In genomic region chr12:6697584-6698351, GRCh38 we compare ENCODE assay signal across 9 cellular contexts. TPM values are rescaled to one million over a fixed set of nuclear protein-coding genes. Genes with fewer than 3 reads are reported as not detected.
DNase-seq lines count a peak whose midpoint lies in the region; ATAC-seq and TF ChIP-seq lines count a peak whose summit lies in the region.
"Had no signal": no experiment of that assay in that cellular context is flagged by ENCODE, and none has a peak within 500 bp of the region (broad histone marks: within the 10 kb centered on the region; RNA-seq: fewer than 3 reads in every experiment).

No MANE protein-coding gene starts in this region.

- no peaks in the 10 kb centered on the region for H3K9me3 ChIP-seq in AG04450 (ENCODE audit: control insufficient read depth, insufficient read depth, low read length)

- no peak overlapping the region for H3K4me2 ChIP-seq in mesendoderm (ENCODE audit: low read length)

- H2BK15ac ChIP-seq in mesendoderm (replicated peaks; ENCODE audit: low read depth): no peak overlapping the region

- H3K36me3 Mint-ChIP-seq in brain: peaks cover 7% of the 10 kb centered on the region

- H3K27me3 Mint-ChIP-seq in brain: peaks cover 20% of the 10 kb centered on the region

- peak overlapping the region; percentile 80 to 99 (median 95) for H3K27ac Mint-ChIP-seq in brain

- H3K9me3 Mint-ChIP-seq in brain: no peaks in the 10 kb centered on the region
- H3K9me3 Mint-ChIP-seq: memory B cell had no signal

- H3K79me2 ChIP-seq in mesendoderm (ENCODE audit: control insufficient read depth, insufficient read depth, low read length): no peaks in the 10 kb centered on the region

- peak; percentile 71 for TF ChIP-seq CTCF in AG04450 (IDR thresholded peaks at IDR 0.05; ENCODE audit: low read depth, low read length)
- peak; percentile 60 to 68 for TF ChIP-seq CTCF in brain (conservative IDR thresholded peaks at IDR 0.05)

- H3K79me1 ChIP-seq in mesendoderm (ENCODE audit: low read length): no peaks in the 10 kb centered on the region

- no peak overlapping the region for H2BK120ac ChIP-seq in mesendoderm (ENCODE audit: low read depth, low read length)

- ATAC-seq in GM18520 (IDR thresholded peaks at IDR 0.05; ENCODE audit: unreplicated experiment) (no peak), GM21576 (IDR thresholded peaks at IDR 0.05; ENCODE audit: unreplicated experiment) (no peak)

- WGBS in mesendoderm (ENCODE audit: extremely low coverage, insufficient coverage, low lambda C conversion rate): no CpG with 5 or more reads among the region's 17 CpGs

- no peak overlapping the region for H4K8ac ChIP-seq in mesendoderm (ENCODE audit: low read depth, low read length)

- peaks cover 2% of the 10 kb centered on the region for H3K27me3 ChIP-seq in AG04450 (ENCODE audit: control insufficient read depth, insufficient read depth, low read length)
- H3K27me3 ChIP-seq in mesendoderm (ENCODE audit: insufficient read depth, low read length, poor library complexity): peaks cover 6% of the 10 kb centered on the region

- no peak overlapping the region for H3K27ac ChIP-seq in AG04450 (ENCODE audit: low read depth, low read length)
- H3K27ac ChIP-seq in mesendoderm (ENCODE audit: low read depth, low read length): no peak overlapping the region

- H3K36me3 ChIP-seq in mesendoderm (ENCODE audit: control insufficient read depth, insufficient read depth, low read length): no peaks in the 10 kb centered on the region

- peak overlapping the region; percentile 7 for H3K18ac ChIP-seq in mesendoderm (ENCODE audit: low read length)

- peak overlapping the region; percentile 21 for H3K9ac ChIP-seq in mesendoderm (ENCODE audit: low read length)

- H3K23ac ChIP-seq in mesendoderm (ENCODE audit: low read length): no peak overlapping the region

- POLR2A ChIA-PET in AG04450 (lab: Yijun Ruan, JAX): interaction anchor here (1.2 to 1.5 kb wide), 2 partner anchors 8 to 26 kb away, joined by 5 to 10 read pairs; partner anchors contain the start of genes COPS7A and ZNF384

- no peak overlapping the region for H2BK5ac ChIP-seq in mesendoderm (ENCODE audit: low read length)

- H3K4me1 ChIP-seq in mesendoderm (ENCODE audit: control insufficient read depth, low read depth, low read length): peaks cover 5% of the 10 kb centered on the region

- H3K56ac ChIP-seq in mesendoderm (ENCODE audit: low read length): peak overlapping the region; percentile 52

- CTCF ChIA-PET in AG04450 (lab: Charles Lee): interaction anchor here (0.5 to 2.6 kb wide), 6 partner anchors 8 to 144 kb away, joined by 3 to 12 read pairs (median 4); partner anchors contain the start of genes MLF2 and ZNF384

- H3K4me3 Mint-ChIP-seq in brain: peak overlapping the region; percentile 85 to 98 (median 90)
- H3K4me3 Mint-ChIP-seq: memory B cell had no signal

- DNase-seq in AG04450 (ENCODE audit: low read depth, low spot score) (peak; percentile 13), EL (peak; percentile 80), NCI-H2171 (lab: John Stamatoyannopoulos, UW) (peak; percentile 82), mesendoderm (peak; percentile 88), activated gamma-delta T cell (lab: John Stamatoyannopoulos, UW) (no peak)

- H2AK5ac ChIP-seq in mesendoderm (ENCODE audit: low read length): no peak overlapping the region

- H3K4me1 Mint-ChIP-seq in brain: peaks cover 53% of the 10 kb centered on the region

- no peak overlapping the region for H4K5ac ChIP-seq in mesendoderm (ENCODE audit: low read length)

- H3K4me3 ChIP-seq in AG04450 (ENCODE audit: low read depth, low read length) (no peak overlapping the region), mesendoderm (ENCODE audit: low read length) (no peak overlapping the region)

- H3K4ac ChIP-seq in mesendoderm (ENCODE audit: low read depth, low read length): no peak overlapping the region

RNA-seq across cellular contexts. Expression of gene PIANP, which starts 2.8 kb away (rescaled TPM):
- polyA plus RNA-seq in AG04450 (2011; rRNA removed): 1.2 and 2.2 TPM in 2 replicates
- 1.7 and 1.8 TPM in 2 replicates for polyA minus RNA-seq in AG04450 (2011; rRNA and poly(A)+ RNA removed)
- polyA plus RNA-seq in brain (ENCODE audit: insufficient read depth, low read depth, low replicate concordance): 63.9 TPM
- 2.7 TPM for polyA plus RNA-seq in mesendoderm (2013, experiment 1 of 2)
- 2.8 TPM for polyA plus RNA-seq in mesendoderm (2013, experiment 2 of 2)

RNA-seq across cellular contexts. Expression of gene ZNF384, which starts 8.6 kb away (rescaled TPM):
- polyA plus RNA-seq in AG04450 (2011; rRNA removed): 39.3 and 44.3 TPM in 2 replicates
- 71.3 and 75.7 TPM in 2 replicates for polyA minus RNA-seq in AG04450 (2011; rRNA and poly(A)+ RNA removed)
- polyA plus RNA-seq in brain (ENCODE audit: insufficient read depth, low read depth, low replicate concordance): 44.3 TPM
- polyA plus RNA-seq in mesendoderm (2013, experiment 1 of 2): 57.5 TPM
- 61.4 TPM for polyA plus RNA-seq in mesendoderm (2013, experiment 2 of 2)

RNA-seq across cellular contexts. Expression of gene COPS7A, which starts 26.1 kb away (rescaled TPM):
- polyA plus RNA-seq in AG04450 (2011; rRNA removed): 93.2 and 104 TPM in 2 replicates
- 36.2 and 42.9 TPM in 2 replicates for polyA minus RNA-seq in AG04450 (2011; rRNA and poly(A)+ RNA removed)
- polyA plus RNA-seq in brain (ENCODE audit: insufficient read depth, low read depth, low replicate concordance): 77.8 TPM
- 34.9 TPM for polyA plus RNA-seq in mesendoderm (2013, experiment 1 of 2)
- polyA plus RNA-seq in mesendoderm (2013, experiment 2 of 2): 35.6 TPM

RNA-seq across cellular contexts. Expression of gene ING4, which starts 34.8 kb away (rescaled TPM):
- polyA plus RNA-seq in AG04450 (2011; rRNA removed): 58.6 and 66.6 TPM in 2 replicates
- 20.0 and 23.4 TPM in 2 replicates for polyA minus RNA-seq in AG04450 (2011; rRNA and poly(A)+ RNA removed)
- polyA plus RNA-seq in brain (ENCODE audit: insufficient read depth, low read depth, low replicate concordance): 117 TPM
- 11.7 TPM for polyA plus RNA-seq in mesendoderm (2013, experiment 1 of 2)
- polyA plus RNA-seq in mesendoderm (2013, experiment 2 of 2): 11.7 TPM

RNA-seq across cellular contexts. Expression of gene ACRBP, which starts 50.5 kb away (rescaled TPM):
- polyA plus RNA-seq in AG04450 (2011; rRNA removed) (0.41 and 0.64 TPM in 2 replicates), brain (ENCODE audit: insufficient read depth, low read depth, low replicate concordance) (1.4 TPM)
- 0.78 TPM in 1 of 2 replicates, not detected in the other for polyA minus RNA-seq in AG04450 (2011; rRNA and poly(A)+ RNA removed)
- 0.38 TPM for polyA plus RNA-seq in mesendoderm (2013, experiment 1 of 2)
- 0.55 TPM for polyA plus RNA-seq in mesendoderm (2013, experiment 2 of 2)

Comparison
In these comparisons a context has a peak if more than half of its experiments do, and no peak if none do; other contexts are left out.
1. RNA of gene PIANP, which starts 2.8 kb away (polyA plus RNA-seq): 63.9 TPM in brain (single experiment); 1.2 to 2.2 TPM in AG04450; every median in the first group is over 10 times any median in the second.